In genomic region chr3:41224120-41224806, GRCh38 we compare ENCODE assay signal across 11 cellular contexts. TPM values are rescaled to one million over a fixed set of nuclear protein-coding genes. Genes with fewer than 3 reads are reported as not detected.
DNase-seq lines count a peak whose midpoint lies in the region; ATAC-seq and TF ChIP-seq lines count a peak whose summit lies in the region.
"Had no signal": no experiment of that assay in that cellular context is flagged by ENCODE, and none has a peak within 500 bp of the region (broad histone marks: within the 10 kb centered on the region; RNA-seq: fewer than 3 reads in every experiment).

No MANE protein-coding gene starts in this region.

- H3K4me1 Mint-ChIP-seq in glutamatergic neuron (ENCODE audit: low read depth, unreplicated experiment), result peaks cover 10% of the 10 kb centered on the region

- CTCF ChIA-PET in AG04449 (lab: Yijun Ruan, JAX), result interaction anchor here (1.5 to 2.4 kb wide), 2 partner anchors 11 to 25 kb away, joined by 3 to 14 read pairs; partner anchors contain the start of gene CTNNB1

- no peaks in the 10 kb centered on the region for H3K36me3 Mint-ChIP-seq in glutamatergic neuron (ENCODE audit: unreplicated experiment)

- ATAC-seq in left lung, result peak; percentile 39

- POLR2A ChIA-PET in AG04449 (lab: Yijun Ruan, JAX), result interaction anchor here (0.8 to 1.5 kb wide), 4 partner anchors 9 to 25 kb away, joined by 3 to 12 read pairs (median 4); partner anchors contain the start of gene CTNNB1

- H3K9me3 ChIP-seq in left lung, result no peaks in the 10 kb centered on the region
- H3K9me3 ChIP-seq in prostate gland, result no peaks in the 10 kb centered on the region

- peaks cover 1% of the 10 kb centered on the region for H3K27me3 Mint-ChIP-seq in glutamatergic neuron (ENCODE audit: unreplicated experiment)
- H3K27me3 Mint-ChIP-seq: activated naive CD8-positive, alpha-beta T cell treated with anti-CD3 and anti-CD28 coated beads, Interleukin-2, amount 10 ng/mL, durations not matched to agents 7 days and 5 days had no signal

- WGBS in prostate gland, result 73% methylated on average over 3 of the region's 3 CpGs

- intact Hi-C loops in left lung (cut with DNase I) (no loop called here), prostate gland (cut with DNase I) (no loop called here)

- no peaks in the 10 kb centered on the region for H3K9me3 Mint-ChIP-seq in glutamatergic neuron (ENCODE audit: unreplicated experiment)
- H3K9me3 Mint-ChIP-seq: activated naive CD8-positive, alpha-beta T cell treated with anti-CD3 and anti-CD28 coated beads, Interleukin-2, amount 10 ng/mL, durations not matched to agents 7 days and 5 days had no signal

- no peak overlapping the region for H3K27ac Mint-ChIP-seq in glutamatergic neuron (ENCODE audit: unreplicated experiment)
- H3K27ac Mint-ChIP-seq: activated naive CD8-positive, alpha-beta T cell treated with anti-CD3 and anti-CD28 coated beads, Interleukin-2, amount 10 ng/mL, durations not matched to agents 7 days and 5 days had no signal

- no peak for TF ChIP-seq POLR2A in prostate gland (IDR thresholded peaks at IDR 0.05)

- H3K4me1 ChIP-seq in left lung, result peaks cover 23 to 47% of the 10 kb centered on the region in 2 donors
- no peaks in the 10 kb centered on the region for H3K4me1 ChIP-seq in prostate gland (replicated peaks)

- H3K4me3 Mint-ChIP-seq in glutamatergic neuron (ENCODE audit: unreplicated experiment), result no peak overlapping the region
- H3K4me3 Mint-ChIP-seq: activated naive CD8-positive, alpha-beta T cell treated with anti-CD3 and anti-CD28 coated beads, Interleukin-2, amount 10 ng/mL, durations not matched to agents 7 days and 5 days had no signal

- H3K4me3 ChIP-seq in AG04449 (ENCODE audit: low read depth, low read length), result no peak overlapping the region
- no peak overlapping the region for H3K4me3 ChIP-seq in left lung
- H3K4me3 ChIP-seq in prostate gland, result no peak overlapping the region

- H3K27ac ChIP-seq in left lung (no peak overlapping the region), prostate gland (no peak overlapping the region)
- H3K27ac ChIP-seq: C4-2B, neutrophil had no signal

- no peaks in the 10 kb centered on the region for H3K27me3 ChIP-seq in left lung
- no peaks in the 10 kb centered on the region for H3K27me3 ChIP-seq in prostate gland (replicated peaks; ENCODE audit: insufficient read depth)
- H3K27me3 ChIP-seq: neutrophil had no signal

- DNase-seq in AG04449 (ENCODE audit: low read depth, low spot score) (peak; percentile 82), M059J (ENCODE audit: low read depth) (peak; percentile 45), dedifferentiated amniotic fluid mesenchymal stem cell (ENCODE audit: extremely low spot score) (peak; percentile 70), left lung (no peak), HPDE6-E6E7 (ENCODE audit: extremely low spot score) (no peak), H4 (ENCODE audit: low spot score) (no peak), prostate gland (ENCODE audit: low spot score) (no peak), glutamatergic neuron (no peak)
- DNase-seq: activated naive CD8-positive, alpha-beta T cell treated with anti-CD3 and anti-CD28 coated beads, Interleukin-2, amount 10 ng/mL, durations not matched to agents 7 days and 5 days had no signal

- TF ChIP-seq CTCF in AG04449 (IDR thresholded peaks at IDR 0.05; ENCODE audit: insufficient read depth, low read length, missing control alignments) (no peak), left lung (IDR thresholded peaks at IDR 0.05) (no peak), prostate gland (IDR thresholded peaks at IDR 0.05) (no peak), glutamatergic neuron (IDR thresholded peaks at IDR 0.05; ENCODE audit: partially characterized antibody, unreplicated experiment) (no peak)

- H3K36me3 ChIP-seq in left lung (peaks cover 22 to 55% of the 10 kb centered on the region in 2 donors), prostate gland (peaks cover 8 to 25% of the 10 kb centered on the region in 2 donors)

RNA-seq across cellular contexts. Expression of gene CTNNB1, which starts 25.0 kb away (rescaled TPM):
- total RNA-seq in M059J (2014; rRNA removed; shearing (Covaris generic)), result 261 and 368 TPM in 2 replicates
- total RNA-seq in left lung (100 to 1,000 TPM; 289 to 432 TPM), prostate gland (100 to 1,000 TPM; 405 to 467 TPM), glutamatergic neuron (ENCODE audit: unreplicated experiment) (269 TPM)
- 262 and 315 TPM in 2 replicates for total RNA-seq in H4 (2014; rRNA removed; shearing (Covaris generic))

Comparison
In these comparisons a context has a peak if more than half of its experiments do, and no peak if none do; other contexts are left out.
1. DNase-seq: peak in AG04449 (single experiment), M059J (single experiment) and dedifferentiated amniotic fluid mesenchymal stem cell (single experiment); none in left lung (0 of 2), HPDE6-E6E7 (single experiment), H4 (single experiment), prostate gland (single experiment) and glutamatergic neuron (single experiment).